Comparison of ENCODE assay signal across 9 cellular contexts in genomic region chr11:67442504-67443398, GRCh38. TPM values are rescaled to one million over a fixed set of nuclear protein-coding genes. Genes with fewer than 3 reads are reported as not detected.
DNase-seq lines count a peak whose midpoint lies in the region; ATAC-seq and TF ChIP-seq lines count a peak whose summit lies in the region.
"Had no signal": no experiment of that assay in that cellular context is flagged by ENCODE, and none has a peak within 500 bp of the region (broad histone marks: within the 10 kb centered on the region; RNA-seq: fewer than 3 reads in every experiment).

No MANE protein-coding gene starts in this region.

- TF ChIP-seq POLR2A in breast epithelium (IDR thresholded peaks at IDR 0.05): no peak

- no peaks in the 10 kb centered on the region for H3K27me3 Mint-ChIP-seq in stimulated activated naive CD8-positive, alpha-beta T cell treated with anti-CD3 and anti-CD28 coated beads, Interleukin-15, Interleukin-2, amounts not matched to agents 100 ng/mL and 50 ng/mL, for 24 hours

- ATAC-seq in stimulated activated naive CD8-positive, alpha-beta T cell treated with anti-CD3 and anti-CD28 coated beads, Interleukin-15, Interleukin-2, amounts not matched to agents 100 U/mL and 50 U/mL, for 24 hours: no peak
- no peak for ATAC-seq in GM18517 (IDR thresholded peaks at IDR 0.05; ENCODE audit: unreplicated experiment)

- H3K27me3 ChIP-seq in breast epithelium: no peaks in the 10 kb centered on the region

- H3K9me3 ChIP-seq in breast epithelium (no peaks in the 10 kb centered on the region), mesodermal cell (ENCODE audit: control insufficient read depth, low read length) (no peaks in the 10 kb centered on the region)

- H3K27ac Mint-ChIP-seq in stimulated activated naive CD8-positive, alpha-beta T cell treated with anti-CD3 and anti-CD28 coated beads, Interleukin-15, Interleukin-2, amounts not matched to agents 100 ng/mL and 50 ng/mL, for 24 hours: peak overlapping the region; percentile 89

- intact Hi-C loops in breast epithelium (cut with DNase I; ENCODE audit: low total_unique reads): no loop called here

- no peaks in the 10 kb centered on the region for H3K36me3 ChIP-seq in breast epithelium
- peaks cover 44% of the 10 kb centered on the region for H3K36me3 ChIP-seq in mesodermal cell (ENCODE audit: control insufficient read depth, insufficient read depth, low read length)

- peak overlapping the region; percentile 60 for H3K4me3 Mint-ChIP-seq in stimulated activated naive CD8-positive, alpha-beta T cell treated with anti-CD3 and anti-CD28 coated beads, Interleukin-15, Interleukin-2, amounts not matched to agents 100 ng/mL and 50 ng/mL, for 24 hours

- H3K4me1 ChIP-seq in breast epithelium (peaks cover 0 to 12% of the 10 kb centered on the region in 2 donors), mesodermal cell (ENCODE audit: control insufficient read depth, insufficient read depth, low read length, poor library complexity, severe bottlenecking) (peaks cover 4% of the 10 kb centered on the region)

- H3K4me3 ChIP-seq in breast epithelium (peak overlapping the region; percentile 77 to 88 (median 79)), mesodermal cell (ENCODE audit: extremely low read depth, insufficient read depth, low read length, poor library complexity, severe bottlenecking) (peak overlapping the region; percentile 89)

- H3K27ac ChIP-seq in breast epithelium (peak overlapping the region; percentile 91 to 96), mesodermal cell (ENCODE audit: low read depth, low read length, severe bottlenecking) (peak overlapping the region; percentile 76)

- no peaks in the 10 kb centered on the region for H3K9me3 Mint-ChIP-seq in stimulated activated naive CD8-positive, alpha-beta T cell treated with anti-CD3 and anti-CD28 coated beads, Interleukin-15, Interleukin-2, amounts not matched to agents 100 ng/mL and 50 ng/mL, for 24 hours

- peaks cover 77% of the 10 kb centered on the region for H3K4me1 Mint-ChIP-seq in stimulated activated naive CD8-positive, alpha-beta T cell treated with anti-CD3 and anti-CD28 coated beads, Interleukin-15, Interleukin-2, amounts not matched to agents 100 ng/mL and 50 ng/mL, for 24 hours (ENCODE audit: low read depth)

- TF ChIP-seq CTCF in breast epithelium (IDR thresholded peaks at IDR 0.05): no peak
- no peak for TF ChIP-seq CTCF in GM10266 (IDR thresholded peaks at IDR 0.05; ENCODE audit: control insufficient read depth, insufficient read depth, low read depth, missing control alignments)

- WGBS in mesodermal cell (ENCODE audit: insufficient coverage in 2 of 2), 2 experiments: 46 to 57% methylated on average over 29 to 30 of the region's 45 CpGs

- peaks cover 3% of the 10 kb centered on the region for H3K36me3 Mint-ChIP-seq in stimulated activated naive CD8-positive, alpha-beta T cell treated with anti-CD3 and anti-CD28 coated beads, Interleukin-15, Interleukin-2, amounts not matched to agents 100 ng/mL and 50 ng/mL, for 24 hours (ENCODE audit: low read depth)

- no peak for DNase-seq in stimulated activated naive CD8-positive, alpha-beta T cell treated with anti-CD3 and anti-CD28 coated beads, Interleukin-15, Interleukin-2, amounts not matched to agents 100 U/mL and 50 U/mL, for 24 hours
- DNase-seq in breast epithelium (ENCODE audit: low spot score in 2 of 2) (no peak), NCI-H345 treated with DMSO at 0.1 percent for 48 hours (lab: John Stamatoyannopoulos, UW; ENCODE audit: unreplicated experiment) (no peak), GM10266 (ENCODE audit: extremely low spot score) (no peak), DMS 273 treated with DMSO at 0.1 percent for 48 hours (lab: John Stamatoyannopoulos, UW) (no peak)

RNA-seq across cellular contexts. Expression of gene CORO1B, which starts 0.5 kb away (rescaled TPM):
- 10 to 100 TPM; 73.6 to 84.3 (median 80.0) TPM for total RNA-seq in breast epithelium
- polyA plus RNA-seq in mesodermal cell (2013, experiment 1 of 2): 109 TPM
- 83.0 TPM for polyA plus RNA-seq in mesodermal cell (2013, experiment 2 of 2)

RNA-seq across cellular contexts. Expression of gene PTPRCAP, which starts 5.3 kb away (rescaled TPM):
- total RNA-seq in breast epithelium: 1 to 10 TPM; 2.1 to 9.2 (median 8.0) TPM
- 1.5 TPM for polyA plus RNA-seq in mesodermal cell (2013, experiment 1 of 2)
- 1.3 TPM for polyA plus RNA-seq in mesodermal cell (2013, experiment 2 of 2)

RNA-seq across cellular contexts. Expression of gene GPR152, which starts 9.8 kb away (rescaled TPM):
- total RNA-seq in breast epithelium: not detected
- not detected for polyA plus RNA-seq in mesodermal cell (2013, experiment 1 of 2)
- polyA plus RNA-seq in mesodermal cell (2013, experiment 2 of 2): not detected
- total RNA-seq: glomerular endothelial cell had no signal

RNA-seq across cellular contexts. Expression of gene CABP4, which starts 12.4 kb away (rescaled TPM):
- total RNA-seq in breast epithelium: 10 to 100 TPM in 1 of 3 donors, 1 to 10 TPM in 2; 3.5 to 10.7 (median 3.9) TPM
- polyA plus RNA-seq in mesodermal cell (2013, experiment 1 of 2): not detected
- not detected for polyA plus RNA-seq in mesodermal cell (2013, experiment 2 of 2)

RNA-seq across cellular contexts. Expression of gene RPS6KB2, which starts 14.5 kb away (rescaled TPM):
- 10 to 100 TPM; 28.0 to 41.6 (median 40.1) TPM for total RNA-seq in breast epithelium
- polyA plus RNA-seq in mesodermal cell (2013, experiment 1 of 2): 43.4 TPM
- polyA plus RNA-seq in mesodermal cell (2013, experiment 2 of 2): 42.5 TPM
